ENCODE assay signal across 8 cellular contexts in genomic region chr2:201414099-201415023, GRCh38. TPM values are rescaled to one million over a fixed set of nuclear protein-coding genes. Genes with fewer than 3 reads are reported as not detected.
DNase-seq lines count a peak whose midpoint lies in the region; ATAC-seq and TF ChIP-seq lines count a peak whose summit lies in the region.

No MANE protein-coding gene starts in this region.

- ATAC-seq in activated T-cell treated with anti-CD3 and anti-CD28 coated beads, Interleukin-2, amount 50 U/mL, for 4 hours = peak; percentile 77 to 81
- ATAC-seq in HG03378 (IDR thresholded peaks at IDR 0.05; ENCODE audit: unreplicated experiment) = peak; percentile 82
- ATAC-seq in thoracic aorta (ENCODE audit: insufficient number of reproducible peaks, low FRiP score, low read depth) = peak; percentile 62

- intact Hi-C loops in esophagus muscularis mucosa (cut with DNase I) = loop anchor here (5.0 kb wide), 1 partner anchor 38 kb away; the partner anchor contains the start of genes STRADB and TRAK2

- H3K36me3 ChIP-seq in esophagus muscularis mucosa (no peaks in the 10 kb centered on the region), thoracic aorta (no peaks in the 10 kb centered on the region)

- H3K4me3 Mint-ChIP-seq in activated T-cell treated with anti-CD3 and anti-CD28 coated beads, Interleukin-2, amount 50 U/mL, for 4 hours = no peak overlapping the region

- no peaks in the 10 kb centered on the region for H3K27me3 Mint-ChIP-seq in activated T-cell treated with anti-CD3 and anti-CD28 coated beads, Interleukin-2, amount 50 U/mL, for 4 hours (ENCODE audit: low read depth)

- peak overlapping the region; percentile 61 to 76 (median 74) for H3K27ac ChIP-seq in esophagus muscularis mucosa (replicated peaks in 1 of 4)
- peak overlapping the region; percentile 60 to 75 for H3K27ac ChIP-seq in thoracic aorta

- no peak for TF ChIP-seq POLR2A in esophagus muscularis mucosa (IDR thresholded peaks at IDR 0.05; ENCODE audit: low read depth)

- no peak for TF ChIP-seq EP300 in esophagus muscularis mucosa (IDR thresholded peaks at IDR 0.05)

- H3K4me1 Mint-ChIP-seq in activated T-cell treated with anti-CD3 and anti-CD28 coated beads, Interleukin-2, amount 50 U/mL, for 4 hours (ENCODE audit: low read depth) = peaks cover 20% of the 10 kb centered on the region

- TF ChIP-seq CTCF in esophagus muscularis mucosa (IDR thresholded peaks at IDR 0.05) = no peak
- no peak for TF ChIP-seq CTCF in thoracic aorta (IDR thresholded peaks at IDR 0.05)

- H3K4me3 ChIP-seq in esophagus muscularis mucosa = peak overlapping the region in 3 of 4 donors; percentile 11 to 28 (median 23)
- H3K4me3 ChIP-seq in thoracic aorta = peak overlapping the region; percentile 26

- H3K36me3 Mint-ChIP-seq in activated T-cell treated with anti-CD3 and anti-CD28 coated beads, Interleukin-2, amount 50 U/mL, for 4 hours (ENCODE audit: insufficient read depth) = peaks cover 12% of the 10 kb centered on the region

- peaks cover 68 to 72% (median 69%) of the 10 kb centered on the region in 4 donors for H3K4me1 ChIP-seq in esophagus muscularis mucosa
- H3K4me1 ChIP-seq in thoracic aorta (ENCODE audit: control insufficient read depth in 1 of 2, low read depth in 2 of 2) = peaks cover 43 to 75% of the 10 kb centered on the region in 2 donors

- H3K9me3 ChIP-seq in esophagus muscularis mucosa = no peaks in the 10 kb centered on the region
- H3K9me3 ChIP-seq in thoracic aorta = no peaks in the 10 kb centered on the region

- DNase-seq in activated T-cell treated with anti-CD3 and anti-CD28 coated beads, Interleukin-2, amount 50 U/mL, for 4 hours = no peak
- no peak for DNase-seq in activated T-cell treated with anti-CD3 and anti-CD28 coated beads, Interleukin-2, amount 50 U/mL, for 1 hour
- DNase-seq in esophagus muscularis mucosa (ENCODE audit: extremely low spot score) = no peak
- DNase-seq in thoracic aorta (ENCODE audit: low spot score) = no peak
- no peak for DNase-seq in ACHN
- DNase-seq in activated CD4-positive, alpha-beta T cell treated with anti-CD3 and anti-CD28 coated beads for 4 hours = no peak
- DNase-seq in NCI-H1930 (lab: John Stamatoyannopoulos, UW) = no peak

- in situ Hi-C loops in ACHN (cut with HindIII; ENCODE audit: low pct_ligation_motif_present, low pct_unique_long_range_greater_than_20kb, low sequenced_read_pairs) = no loop called here

- WGBS in esophagus muscularis mucosa = 21% methylated on average over 3 of the region's 3 CpGs

- no peaks in the 10 kb centered on the region for H3K9me3 Mint-ChIP-seq in activated T-cell treated with anti-CD3 and anti-CD28 coated beads, Interleukin-2, amount 50 U/mL, for 4 hours

- H3K27me3 ChIP-seq in esophagus muscularis mucosa (no peaks in the 10 kb centered on the region), thoracic aorta (replicated peaks; ENCODE audit: insufficient read depth) (no peaks in the 10 kb centered on the region)

RNA-seq across cellular contexts. Expression of gene TRAK2, which starts 36.9 kb away (rescaled TPM):
- 10 to 100 TPM; 18.1 to 18.4 (median 18.4) TPM for total RNA-seq in activated T-cell treated with anti-CD3 and anti-CD28 coated beads, Interleukin-2, amount 50 U/mL, for 4 hours
- 100 to 1,000 TPM in 2 of 4 donors, 10 to 100 TPM in 2; 73.1 to 114 (median 91.6) TPM for total RNA-seq in esophagus muscularis mucosa
- 10 to 100 TPM; 69.3 to 88.5 TPM for total RNA-seq in thoracic aorta

RNA-seq across cellular contexts. Expression of gene STRADB, which starts 37.2 kb away (rescaled TPM):
- total RNA-seq in activated T-cell treated with anti-CD3 and anti-CD28 coated beads, Interleukin-2, amount 50 U/mL, for 4 hours = 10 to 100 TPM; 10.8 to 15.9 (median 11.9) TPM
- total RNA-seq in esophagus muscularis mucosa (10 to 100 TPM; 13.6 to 15.6 (median 14.1) TPM), thoracic aorta (10 to 100 TPM in 1 of 2 donors, 1 to 10 TPM in 1; 8.7 to 13.8 TPM)

RNA-seq across cellular contexts. Expression of gene FLACC1, which starts 57.2 kb away (rescaled TPM):
- total RNA-seq in activated T-cell treated with anti-CD3 and anti-CD28 coated beads, Interleukin-2, amount 50 U/mL, for 4 hours = 1 to 10 TPM in 1 of 3 donors, under 1 TPM in 2; 0.63 to 1.5 (median 0.87) TPM
- 1 to 10 TPM; 1.2 to 5.1 (median 4.2) TPM for total RNA-seq in esophagus muscularis mucosa
- 10 to 100 TPM in 1 of 2 donors, 1 to 10 TPM in 1; 4.2 to 11.1 TPM for total RNA-seq in thoracic aorta
